1 cellular context compared by ENCODE assay signal in the genomic region with DNA sequence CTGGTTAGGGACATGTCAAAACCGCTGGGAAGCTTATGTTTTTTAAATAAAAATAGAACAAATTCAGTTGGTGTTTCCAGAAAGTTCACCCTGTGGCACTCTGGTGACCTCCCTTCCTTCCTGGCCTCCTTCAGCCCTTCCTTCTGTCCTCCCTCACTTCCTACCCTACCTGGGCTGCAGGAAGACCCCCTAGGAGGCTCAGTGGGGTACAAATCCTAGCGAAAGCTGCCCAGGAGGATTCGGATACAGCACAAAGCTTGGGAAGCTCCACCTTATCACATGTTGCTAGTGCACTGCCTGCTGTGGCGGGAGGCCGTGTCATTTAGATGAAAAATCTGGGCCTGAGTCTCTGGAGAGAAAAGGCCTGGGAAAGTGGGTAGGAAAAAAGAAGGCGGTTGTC.
TF ChIP-seq lines count a peak whose summit lies in the region.

No MANE protein-coding gene starts in this region.

TF ChIP-seq in H1, 55 proteins besides CTCF, POLR2A, EP300 and RAD21 (continued from another document):
- TF ChIP-seq, protein P1, sequence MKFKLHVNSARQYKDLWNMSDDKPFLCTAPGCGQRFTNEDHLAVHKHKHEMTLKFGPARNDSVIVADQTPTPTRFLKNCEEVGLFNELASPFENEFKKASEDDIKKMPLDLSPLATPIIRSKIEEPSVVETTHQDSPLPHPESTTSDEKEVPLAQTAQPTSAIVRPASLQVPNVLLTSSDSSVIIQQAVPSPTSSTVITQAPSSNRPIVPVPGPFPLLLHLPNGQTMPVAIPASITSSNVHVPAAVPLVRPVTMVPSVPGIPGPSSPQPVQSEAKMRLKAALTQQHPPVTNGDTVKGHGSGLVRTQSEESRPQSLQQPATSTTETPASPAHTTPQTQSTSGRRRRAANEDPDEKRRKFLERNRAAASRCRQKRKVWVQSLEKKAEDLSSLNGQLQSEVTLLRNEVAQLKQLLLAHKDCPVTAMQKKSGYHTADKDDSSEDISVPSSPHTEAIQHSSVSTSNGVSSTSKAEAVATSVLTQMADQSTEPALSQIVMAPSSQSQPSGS (IDR thresholded peaks at IDR 0.05; ENCODE audit: low read length): no peak
- TF ChIP-seq EZH2 (IDR thresholded peaks at IDR 0.05; ENCODE audit: low read depth, low read length, severe bottlenecking) (no peak), SRF (IDR thresholded peaks at IDR 0.05; ENCODE audit: low read depth, low read length) (no peak), NRF1 (IDR thresholded peaks at IDR 0.05; ENCODE audit: low read depth, low read length) (no peak), KDM5A (IDR thresholded peaks at IDR 0.05; ENCODE audit: low read length) (no peak), FOSL1 (IDR thresholded peaks at IDR 0.05; ENCODE audit: insufficient read depth, low read depth, low read length) (no peak)
